In the genomic region with DNA sequence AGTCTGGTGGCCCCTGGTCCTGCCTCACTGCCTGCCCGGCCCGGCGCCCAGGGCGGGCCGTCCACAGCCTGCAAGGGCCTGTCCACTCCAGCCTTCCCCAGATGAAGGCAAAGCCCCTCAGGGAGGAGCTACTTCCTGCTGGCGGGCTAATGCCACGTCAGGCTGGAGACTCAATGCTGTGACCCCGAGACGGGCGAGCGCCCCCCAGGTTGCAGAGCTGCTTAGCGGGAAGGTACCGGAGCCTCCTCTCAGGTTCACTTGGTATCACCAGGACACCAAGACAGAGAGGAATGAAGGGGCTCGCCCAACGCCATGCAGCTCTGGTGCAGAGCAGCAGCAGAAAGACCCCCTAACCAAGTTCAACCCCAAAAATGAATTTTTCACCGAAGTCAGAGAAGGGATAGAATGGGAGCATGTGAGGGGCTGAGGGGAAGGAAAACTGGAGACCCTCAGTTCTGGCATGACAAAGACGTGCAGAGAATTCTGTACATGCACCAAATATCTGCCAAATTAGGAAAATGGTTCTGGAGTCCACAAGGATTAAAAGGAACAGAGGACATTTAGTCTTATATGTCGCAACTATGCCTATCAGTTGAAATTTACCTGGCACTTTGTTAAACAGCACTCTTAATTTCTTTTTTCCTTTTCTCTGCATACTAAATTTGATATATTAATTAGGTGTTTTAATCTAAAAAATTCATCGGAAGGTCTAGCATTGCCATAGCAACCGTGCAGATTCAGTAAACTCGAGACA, we compare ENCODE assay signal across 18 cellular contexts. TPM values are rescaled to one million over a fixed set of nuclear protein-coding genes. Genes with fewer than 3 reads are reported as not detected.
DNase-seq lines count a peak whose midpoint lies in the region; ATAC-seq and TF ChIP-seq lines count a peak whose summit lies in the region.
"Had no signal": no experiment of that assay in that cellular context is flagged by ENCODE, and none has a peak within 500 bp of the region (broad histone marks: within the 10 kb centered on the region; RNA-seq: fewer than 3 reads in every experiment).

No MANE protein-coding gene starts in this region.

- WGBS in aorta, 2 donors = 89% methylated on average over 21 of the region's 21 CpGs

- H3K27ac ChIP-seq in coronary artery = no peak overlapping the region
- no peak overlapping the region for H3K27ac ChIP-seq in aorta (ENCODE audit: low read depth in 1 of 2, low read length in 2 of 2)
- H3K27ac ChIP-seq: KMS-11, PC-9, SJSA1 had no signal

- H3K27me3 Mint-ChIP-seq in neural crest cell (ENCODE audit: low read depth) = peaks cover 36% of the 10 kb centered on the region
- peaks cover 60% of the 10 kb centered on the region for H3K27me3 Mint-ChIP-seq in progenitor cell of endocrine pancreas

- no peak for TF ChIP-seq CTCF in coronary artery (IDR thresholded peaks at IDR 0.05)
- no peak for TF ChIP-seq CTCF in neural crest cell (conservative IDR thresholded peaks at IDR 0.05)
- no peak for TF ChIP-seq CTCF in progenitor cell of endocrine pancreas (IDR thresholded peaks at IDR 0.05; ENCODE audit: unreplicated experiment)

- no peaks in the 10 kb centered on the region for H3K9me3 ChIP-seq in aorta (ENCODE audit: control insufficient read depth, low read length)

- intact Hi-C loops in cardiac septum (cut with DNase I) (no loop called here), left cardiac atrium (cut with DNase I) (no loop called here), aorta (cut with DNase I) (no loop called here)

- ATAC-seq in left cardiac atrium = no peak
- no peak for ATAC-seq in aorta (ENCODE audit: low FRiP score)
- ATAC-seq in HG03039 (IDR thresholded peaks at IDR 0.05; ENCODE audit: unreplicated experiment) = no peak
- no peak for ATAC-seq in HG03439 (IDR thresholded peaks at IDR 0.05; ENCODE audit: unreplicated experiment)

- H3K4me1 Mint-ChIP-seq in neural crest cell = peaks cover 9% of the 10 kb centered on the region
- peaks cover 3% of the 10 kb centered on the region for H3K4me1 Mint-ChIP-seq in progenitor cell of endocrine pancreas (ENCODE audit: low read depth)

- H3K9me3 Mint-ChIP-seq in neural crest cell (no peaks in the 10 kb centered on the region), progenitor cell of endocrine pancreas (ENCODE audit: low read depth) (no peaks in the 10 kb centered on the region)

- H3K4me3 Mint-ChIP-seq in neural crest cell = peak overlapping the region; percentile 74
- H3K4me3 Mint-ChIP-seq in progenitor cell of endocrine pancreas (ENCODE audit: low read depth) = no peak overlapping the region

- H3K27ac Mint-ChIP-seq in neural crest cell (ENCODE audit: unreplicated experiment) (no peak overlapping the region), progenitor cell of endocrine pancreas (no peak overlapping the region)
- H3K27ac Mint-ChIP-seq: CD14-positive monocyte, H9 had no signal

- no peaks in the 10 kb centered on the region for H3K4me1 ChIP-seq in aorta (ENCODE audit: control insufficient read depth in 1 of 2, insufficient read depth in 2 of 2, low read length in 2 of 2)

- DNase-seq in cardiac septum (ENCODE audit: low spot score) (peak; percentile 12), left cardiac atrium (no peak), coronary artery (ENCODE audit: low spot score) (peak; percentile 71), neural crest cell (ENCODE audit: low read depth, low spot score) (no peak), aorta (peak; percentile 27 to 57), progenitor cell of endocrine pancreas (ENCODE audit: low spot score, unreplicated experiment) (no peak)
- DNase-seq: COR-L47, EL, H9, NCI-H2081 treated with DMSO at 0.1 percent for 48 hours, NCI-H510A, NCI-H774, PC-9 had no signal

- peaks cover 7% of the 10 kb centered on the region for H3K36me3 Mint-ChIP-seq in neural crest cell (ENCODE audit: low read depth)
- no peaks in the 10 kb centered on the region for H3K36me3 Mint-ChIP-seq in progenitor cell of endocrine pancreas (ENCODE audit: insufficient read depth)

- H3K27me3 ChIP-seq in aorta (ENCODE audit: control insufficient read depth in 1 of 2, insufficient read depth in 2 of 2, low read length in 1 of 2) = no peaks in the 10 kb centered on the region

- H3K4me3 ChIP-seq in coronary artery (no peak overlapping the region), aorta (ENCODE audit: low read length in 2 of 2) (no peak overlapping the region)
- H3K4me3 ChIP-seq: PC-9, SJSA1 had no signal

- no peaks in the 10 kb centered on the region for H3K36me3 ChIP-seq in aorta (ENCODE audit: control insufficient read depth in 1 of 2, insufficient read depth in 2 of 2, low read length in 1 of 2)
- H3K36me3 ChIP-seq: SJSA1 had no signal

RNA-seq across cellular contexts. Expression of a gene that starts 2.8 kb away (rescaled TPM):
- total RNA-seq in cardiac septum (5.9 TPM), left cardiac atrium (1 to 10 TPM; 6.1 to 6.6 TPM), neural crest cell (19.6 and 21.9 TPM in 2 replicates), aorta (10 to 100 TPM in 1 of 2 donors, 1 to 10 TPM in 1; 7.1 to 12.2 TPM), progenitor cell of endocrine pancreas (8.4 and 10.0 TPM in 2 replicates)
- polyA plus RNA-seq in aorta = 10 to 100 TPM in 1 of 2 donors, 1 to 10 TPM in 1; 4.9 to 12.4 TPM

RNA-seq across cellular contexts. Expression of a gene that starts 27.1 kb away (rescaled TPM):
- 3.8 TPM for total RNA-seq in cardiac septum
- total RNA-seq in left cardiac atrium = 1 to 10 TPM; 3.7 to 4.4 TPM
- 18.3 and 21.9 TPM in 2 replicates for total RNA-seq in neural crest cell
- total RNA-seq in aorta = 10 to 100 TPM in 1 of 2 donors, 1 to 10 TPM in 1; 4.6 to 11.7 TPM
- polyA plus RNA-seq in aorta = 1 to 10 TPM; 3.1 to 9.0 TPM
- total RNA-seq in progenitor cell of endocrine pancreas = 21.7 and 22.1 TPM in 2 replicates

Comparison
In these comparisons a context has a peak if more than half of its experiments do, and no peak if none do; other contexts are left out.
1. DNase-seq: peak in cardiac septum (single experiment), coronary artery (single experiment) and aorta (2 of 2); none in left cardiac atrium (single experiment), neural crest cell (single experiment) and progenitor cell of endocrine pancreas (single experiment).